Comparison of ENCODE assay signal across 9 cellular contexts in the genomic region with DNA sequence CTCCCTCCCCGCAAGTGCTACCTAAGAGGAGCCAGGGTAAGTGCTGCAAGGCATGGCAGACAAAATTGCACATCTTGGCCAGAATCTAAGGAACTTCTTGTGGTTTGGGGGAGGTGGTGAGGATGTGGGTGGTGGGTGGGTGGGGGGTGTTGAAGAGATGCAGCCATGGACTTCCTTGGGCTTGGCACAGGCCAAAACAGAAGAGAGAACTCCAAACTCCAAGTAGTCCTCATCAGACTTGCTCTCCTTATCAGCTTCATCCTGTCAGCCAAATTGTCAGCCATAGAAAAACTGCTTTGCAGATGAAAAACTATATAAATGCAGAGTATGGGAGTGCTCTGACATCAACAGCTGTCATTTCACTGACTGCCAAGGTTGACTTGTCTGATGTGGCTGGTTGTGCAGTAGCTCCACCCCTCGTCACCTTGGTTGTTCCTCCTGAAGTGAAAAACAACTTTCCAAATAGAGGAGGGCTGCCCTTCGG. TPM values are rescaled to one million over a fixed set of nuclear protein-coding genes. Genes with fewer than 3 reads are reported as not detected.
DNase-seq lines count a peak whose midpoint lies in the region; ATAC-seq, FAIRE-seq and TF ChIP-seq lines count a peak whose summit lies in the region.
"Had no signal": no experiment of that assay in that cellular context is flagged by ENCODE, and none has a peak within 500 bp of the region (broad histone marks: within the 10 kb centered on the region; RNA-seq: fewer than 3 reads in every experiment).

No MANE protein-coding gene starts in this region.

- H3K27ac Mint-ChIP-seq in astrocyte (ENCODE audit: unreplicated experiment), result peak overlapping the region; percentile 9

- no peak overlapping the region for H3K4me2 ChIP-seq in astrocyte (ENCODE audit: low read length)

- ATAC-seq in HG02884 (IDR thresholded peaks at IDR 0.05; ENCODE audit: unreplicated experiment) (no peak), GM19467 (IDR thresholded peaks at IDR 0.05; ENCODE audit: unreplicated experiment) (no peak)

- FAIRE-seq in astrocyte (lab: Jason Lieb, UNC), result no peak

- no peaks in the 10 kb centered on the region for H3K27me3 ChIP-seq in astrocyte (ENCODE audit: insufficient read depth, low read length)

- no peak for TF ChIP-seq CTCF in astrocyte (IDR thresholded peaks at IDR 0.05; ENCODE audit: insufficient read depth, low read depth, low read length)

- no peaks in the 10 kb centered on the region for H3K27me3 Mint-ChIP-seq in astrocyte (ENCODE audit: low read depth, unreplicated experiment)

- peaks cover 56% of the 10 kb centered on the region for H3K4me1 Mint-ChIP-seq in astrocyte (ENCODE audit: low read depth, unreplicated experiment)

- peaks cover 24% of the 10 kb centered on the region for H3K36me3 ChIP-seq in KOPT-K1 (ENCODE audit: insufficient read depth, low read length)
- no peaks in the 10 kb centered on the region for H3K36me3 ChIP-seq in astrocyte (ENCODE audit: insufficient read depth, low read length)

- H3K9me3 Mint-ChIP-seq in astrocyte (ENCODE audit: unreplicated experiment), result no peaks in the 10 kb centered on the region

- peaks cover 10% of the 10 kb centered on the region for H3K4me1 ChIP-seq in astrocyte (ENCODE audit: insufficient read depth, low read length)

- peaks cover 2% of the 10 kb centered on the region for H3K79me2 ChIP-seq in astrocyte (ENCODE audit: insufficient read depth, low read length)

- no peak overlapping the region for H2AFZ ChIP-seq in astrocyte (ENCODE audit: low read depth, low read length)

- H3K9me3 ChIP-seq in KOPT-K1 (ENCODE audit: insufficient read depth, low read length, poor library complexity, severe bottlenecking) (no peaks in the 10 kb centered on the region), astrocyte (ENCODE audit: insufficient read depth, low read depth, low read length) (no peaks in the 10 kb centered on the region)

- H3K9ac ChIP-seq in astrocyte (ENCODE audit: low read length), result no peak overlapping the region

- H3K27ac ChIP-seq in KOPT-K1 (ENCODE audit: low read depth, low read length, poor library complexity, severe bottlenecking) (peak overlapping the region; percentile 48), astrocyte (ENCODE audit: low read depth, low read length) (no peak overlapping the region)

- peaks cover 5% of the 10 kb centered on the region for H3K36me3 Mint-ChIP-seq in astrocyte (ENCODE audit: low read depth, unreplicated experiment)

- H4K20me1 ChIP-seq in astrocyte (ENCODE audit: insufficient read depth, low read length), result peaks cover 31% of the 10 kb centered on the region

- H3K4me3 Mint-ChIP-seq in astrocyte (ENCODE audit: unreplicated experiment), result no peak overlapping the region

- peak; percentile 47 to 53 for DNase-seq in activated CD4-positive, alpha-beta T cell treated with anti-CD3 and anti-CD28 coated beads for 4 hours
- DNase-seq in astrocyte (ENCODE audit: low read depth) (no peak), 8988T (no peak)
- peak; percentile 58 to 86 (median 78) for DNase-seq in stimulated activated naive CD4-positive, alpha-beta T cell (lab: John Stamatoyannopoulos, UW)
- DNase-seq: NCI-H345 had no signal

- H3K4me3 ChIP-seq in astrocyte (ENCODE audit: insufficient read depth, low read depth, low read length), result no peak overlapping the region

RNA-seq across cellular contexts. Expression of a gene that starts 7.1 kb away (rescaled TPM):
- total RNA-seq in astrocyte, result 1.2 and 1.8 TPM in 2 replicates

RNA-seq across cellular contexts. Expression of a gene that starts 8.5 kb away (rescaled TPM):
- total RNA-seq in astrocyte, result 9.4 and 11.9 TPM in 2 replicates

RNA-seq across cellular contexts. Expression of a gene that starts 18.7 kb away (rescaled TPM):
- 5.5 and 6.2 TPM in 2 replicates for total RNA-seq in astrocyte

RNA-seq across cellular contexts. Expression of a gene that starts 36.1 kb away (rescaled TPM):
- 0.70 and 0.77 TPM in 2 replicates for total RNA-seq in astrocyte

RNA-seq across cellular contexts. Expression of a gene that starts 37.3 kb away (rescaled TPM):
- total RNA-seq in astrocyte, result not detected in 2 replicates
- total RNA-seq: LHCN-M2 had no signal

Comparison
In these comparisons a context has a peak if more than half of its experiments do, and no peak if none do; other contexts are left out.
1. DNase-seq: peak in activated CD4-positive, alpha-beta T cell treated with anti-CD3 and anti-CD28 coated beads for 4 hours (2 of 2) and stimulated activated naive CD4-positive, alpha-beta T cell (6 of 6); none in astrocyte (single experiment) and 8988T (single experiment).